ENCODE assay signal across 8 cellular contexts in the genomic region with DNA sequence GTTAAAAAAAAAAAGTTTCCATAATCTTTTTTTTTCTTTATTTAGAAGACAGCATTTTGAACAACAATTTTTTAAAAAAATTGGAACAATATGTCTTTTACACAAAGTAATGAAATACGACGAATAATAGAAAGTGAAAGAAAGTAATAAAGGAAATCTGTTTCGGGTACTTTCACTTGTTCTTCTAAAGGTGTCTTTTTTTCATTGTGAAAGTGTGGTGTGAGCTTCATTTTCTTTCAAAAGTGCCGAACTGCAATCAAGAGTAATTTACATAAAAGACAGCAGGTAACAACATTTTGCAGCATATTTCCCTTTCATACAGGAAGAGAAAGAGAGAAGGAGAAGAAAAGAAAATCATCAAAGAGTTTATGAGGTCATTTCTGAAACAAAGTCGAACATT.
A peak's percentile ranks its signal among the peaks of the same experiment; 100 is the strongest.
DNase-seq lines count a peak whose midpoint lies in the region; ATAC-seq and TF ChIP-seq lines count a peak whose summit lies in the region.

No MANE protein-coding gene starts in this region.

- peaks cover 14% of the 10 kb centered on the region for H3K9me3 Mint-ChIP-seq in T-helper 2 cell treated with Interferon-gamma antibody and Interleukin-4, amounts not matched to agents 5 μg/mL and 100 μg/mL, for 36 hours
- no peaks in the 10 kb centered on the region for H3K9me3 Mint-ChIP-seq in neural progenitor cell

- H3K4me1 ChIP-seq in lower lobe of right lung (no peaks in the 10 kb centered on the region), neural progenitor cell (no peaks in the 10 kb centered on the region)

- H3K4me1 Mint-ChIP-seq in T-helper 2 cell treated with Interferon-gamma antibody and Interleukin-4, amounts not matched to agents 5 μg/mL and 100 μg/mL, for 36 hours (ENCODE audit: low read depth) = no peaks in the 10 kb centered on the region
- no peaks in the 10 kb centered on the region for H3K4me1 Mint-ChIP-seq in neural progenitor cell

- no peak overlapping the region for H2AFZ ChIP-seq in neural progenitor cell (replicated peaks)

- no peak overlapping the region for H3K27ac ChIP-seq in lower lobe of right lung
- no peak overlapping the region for H3K27ac ChIP-seq in neural progenitor cell

- TF ChIP-seq CTCF in GM13976 (IDR thresholded peaks at IDR 0.05; ENCODE audit: borderline replicate concordance, control extremely low read depth, extremely low read depth, insufficient read depth, missing control alignments) (no peak), lower lobe of right lung (IDR thresholded peaks at IDR 0.05) (no peak), neural progenitor cell (IDR thresholded peaks at IDR 0.05) (no peak)

- H3K36me3 ChIP-seq in lower lobe of right lung = no peaks in the 10 kb centered on the region
- H3K36me3 ChIP-seq in neural progenitor cell = no peaks in the 10 kb centered on the region

- no peak for TF ChIP-seq POLR2A in erythroblast (IDR thresholded peaks at IDR 0.05; ENCODE audit: low read length)

- intact Hi-C loops in lower lobe of right lung (cut with DNase I) = no loop called here

- ATAC-seq in HG02610 (IDR thresholded peaks at IDR 0.05; ENCODE audit: unreplicated experiment) (peak; percentile 93), lower lobe of right lung (no peak), GM19035 (IDR thresholded peaks at IDR 0.05; ENCODE audit: unreplicated experiment) (no peak)

- H3K27me3 Mint-ChIP-seq in T-helper 2 cell treated with Interferon-gamma antibody and Interleukin-4, amounts not matched to agents 5 μg/mL and 100 μg/mL, for 36 hours (ENCODE audit: low read depth) = no peaks in the 10 kb centered on the region
- H3K27me3 Mint-ChIP-seq in neural progenitor cell (ENCODE audit: insufficient read depth, low read depth) = peaks cover 3% of the 10 kb centered on the region

- no peak overlapping the region for H3K27ac Mint-ChIP-seq in T-helper 2 cell treated with Interferon-gamma antibody and Interleukin-4, amounts not matched to agents 5 μg/mL and 100 μg/mL, for 36 hours
- no peak overlapping the region for H3K27ac Mint-ChIP-seq in neural progenitor cell

- H3K36me3 Mint-ChIP-seq in T-helper 2 cell treated with Interferon-gamma antibody and Interleukin-4, amounts not matched to agents 5 μg/mL and 100 μg/mL, for 36 hours (ENCODE audit: low read depth) = no peaks in the 10 kb centered on the region
- no peaks in the 10 kb centered on the region for H3K36me3 Mint-ChIP-seq in neural progenitor cell

- no peaks in the 10 kb centered on the region for H3K9me3 ChIP-seq in lower lobe of right lung
- H3K9me3 ChIP-seq in neural progenitor cell (ENCODE audit: low read depth) = no peaks in the 10 kb centered on the region

- H3K79me2 ChIP-seq in neural progenitor cell (ENCODE audit: low read depth) = no peaks in the 10 kb centered on the region

- no peaks in the 10 kb centered on the region for H4K20me1 ChIP-seq in neural progenitor cell (ENCODE audit: low read depth)

- peak; percentile 15 for DNase-seq in GM13976 (ENCODE audit: low spot score)
- DNase-seq in T-helper 2 cell treated with Interferon-gamma antibody and Interleukin-4, amounts not matched to agents 5 μg/mL and 100 μg/mL, for 36 hours (ENCODE audit: low spot score) = no peak
- DNase-seq in lower lobe of right lung = no peak
- no peak for DNase-seq in G401 (ENCODE audit: low spot score)
- DNase-seq in erythroblast (lab: John Stamatoyannopoulos, UW) = no peak
- DNase-seq in neural progenitor cell (ENCODE audit: low spot score) = no peak

- H3K4me3 ChIP-seq in lower lobe of right lung (peak overlapping the region; percentile 38), neural progenitor cell (no peak overlapping the region)

- no peak overlapping the region for H3K9ac ChIP-seq in neural progenitor cell

- H3F3A ChIP-seq in neural progenitor cell (ENCODE audit: low read depth) = no peaks in the 10 kb centered on the region

- H3K4me3 Mint-ChIP-seq in T-helper 2 cell treated with Interferon-gamma antibody and Interleukin-4, amounts not matched to agents 5 μg/mL and 100 μg/mL, for 36 hours = peak overlapping the region; percentile 30
- no peak overlapping the region for H3K4me3 Mint-ChIP-seq in neural progenitor cell

- in situ Hi-C loops in GM13976 (cut with MboI; ENCODE audit: low sequenced_read_pairs, unreplicated experiment) = no loop called here
- in situ Hi-C loops in G401 (cut with HindIII; ENCODE audit: low sequenced_read_pairs) = no loop called here

- no peak overlapping the region for H3K4me2 ChIP-seq in neural progenitor cell

- H3K27me3 ChIP-seq in lower lobe of right lung (ENCODE audit: low read depth) (no peaks in the 10 kb centered on the region), neural progenitor cell (no peaks in the 10 kb centered on the region)
